9 cellular contexts compared by ENCODE assay signal in genomic region chr9:130857864-130858730, GRCh38. TPM values are rescaled to one million over a fixed set of nuclear protein-coding genes. Genes with fewer than 3 reads are reported as not detected.
DNase-seq lines count a peak whose midpoint lies in the region; FAIRE-seq and TF ChIP-seq lines count a peak whose summit lies in the region.
"Had no signal": no experiment of that assay in that cellular context is flagged by ENCODE, and none has a peak within 500 bp of the region (broad histone marks: within the 10 kb centered on the region; RNA-seq: fewer than 3 reads in every experiment).

No MANE protein-coding gene starts in this region.

- peaks cover 57% of the 10 kb centered on the region for H3K4me1 ChIP-seq in left ventricle myocardium inferior
- H3K4me1 ChIP-seq in skeletal muscle satellite cell (ENCODE audit: control insufficient read depth, insufficient read depth, low read length), result peaks cover 52% of the 10 kb centered on the region

- DNase-seq in H4 (ENCODE audit: low spot score), result peak; percentile 51
- peak; percentile 89 for DNase-seq in astrocyte of the cerebellum (ENCODE audit: low read depth)
- peak; percentile 64 for DNase-seq in left ventricle myocardium inferior
- no peak for DNase-seq in SHP77 (lab: John Stamatoyannopoulos, UW)
- DNase-seq in DMS153 (lab: John Stamatoyannopoulos, UW), result no peak
- no peak for DNase-seq in effector CD4-positive, alpha-beta T cell
- DNase-seq in H54 (ENCODE audit: insufficient read length, low spot score), result no peak

- peak overlapping the region; percentile 57 for H3K4me2 ChIP-seq in skeletal muscle satellite cell (ENCODE audit: low read length)

- H3K27me3 ChIP-seq in left ventricle myocardium inferior (ENCODE audit: low read depth) (no peaks in the 10 kb centered on the region), skeletal muscle satellite cell (ENCODE audit: control insufficient read depth, insufficient read depth, low read length) (no peaks in the 10 kb centered on the region)

- no peaks in the 10 kb centered on the region for H3K9me3 ChIP-seq in left ventricle myocardium inferior (replicated peaks)
- H3K9me3 ChIP-seq in skeletal muscle satellite cell (replicated peaks; ENCODE audit: low read length), result no peaks in the 10 kb centered on the region

- intact Hi-C loops in left ventricle myocardium inferior (cut with micrococcal nuclease), result no loop called here

- TF ChIP-seq POLR2A in H54 (IDR thresholded peaks at IDR 0.05; ENCODE audit: low read depth, low read length), result no peak

- peak overlapping the region; percentile 82 for H3K9ac ChIP-seq in skeletal muscle satellite cell (ENCODE audit: low read depth, low read length)

- in situ Hi-C loops in astrocyte of the cerebellum (cut with HindIII; ENCODE audit: low sequenced_read_pairs), result loop anchor here (10.0 kb wide), 1 partner anchor 123 kb away; no protein-coding TSS in a partner anchor

- H3K36me3 ChIP-seq in left ventricle myocardium inferior (peaks cover 35% of the 10 kb centered on the region), skeletal muscle satellite cell (ENCODE audit: insufficient read depth, low read length) (peaks cover 61% of the 10 kb centered on the region)

- TF ChIP-seq CTCF in astrocyte of the cerebellum (IDR thresholded peaks at IDR 0.05; ENCODE audit: low read depth, low read length, missing control alignments) (no peak), left ventricle myocardium inferior (IDR thresholded peaks at IDR 0.05; ENCODE audit: borderline replicate concordance) (no peak)

- H3K27ac ChIP-seq in left ventricle myocardium inferior (replicated peaks), result peak overlapping the region; percentile 76

- H3K4me3 ChIP-seq in astrocyte of the cerebellum (ENCODE audit: low read depth, low read length) (no peak overlapping the region), left ventricle myocardium inferior (no peak overlapping the region), skeletal muscle satellite cell (ENCODE audit: low read length) (no peak overlapping the region)

- FAIRE-seq in H54 (lab: Jason Lieb, UNC), result no peak

RNA-seq across cellular contexts. Expression of gene ABL1, which starts 23.0 kb away (rescaled TPM):
- 18.5 and 20.0 TPM in 2 replicates for total RNA-seq in H4 (2014; rRNA removed; shearing (Covaris generic))
- 30.7 TPM for total RNA-seq in left ventricle myocardium inferior
- total RNA-seq in skeletal muscle satellite cell (2012; rRNA removed), result 83.4 and 89.8 TPM in 2 replicates

RNA-seq across cellular contexts. Expression of gene QRFP, which starts 38.5 kb away (rescaled TPM):
- not detected in 2 replicates for total RNA-seq in H4 (2014; rRNA removed; shearing (Covaris generic))
- total RNA-seq in left ventricle myocardium inferior, result not detected
- total RNA-seq in skeletal muscle satellite cell (2012; rRNA removed), result not detected in 2 replicates
- total RNA-seq: left colon had no signal

Comparison
In these comparisons a context has a peak if more than half of its experiments do, and no peak if none do; other contexts are left out.
1. DNase-seq: peak in H4 (single experiment), astrocyte of the cerebellum (single experiment) and left ventricle myocardium inferior (single experiment); none in SHP77 (0 of 2), DMS153 (single experiment), effector CD4-positive, alpha-beta T cell (single experiment) and H54 (single experiment).